Comparison of ENCODE assay signal across 1 cellular context in the genomic region with DNA sequence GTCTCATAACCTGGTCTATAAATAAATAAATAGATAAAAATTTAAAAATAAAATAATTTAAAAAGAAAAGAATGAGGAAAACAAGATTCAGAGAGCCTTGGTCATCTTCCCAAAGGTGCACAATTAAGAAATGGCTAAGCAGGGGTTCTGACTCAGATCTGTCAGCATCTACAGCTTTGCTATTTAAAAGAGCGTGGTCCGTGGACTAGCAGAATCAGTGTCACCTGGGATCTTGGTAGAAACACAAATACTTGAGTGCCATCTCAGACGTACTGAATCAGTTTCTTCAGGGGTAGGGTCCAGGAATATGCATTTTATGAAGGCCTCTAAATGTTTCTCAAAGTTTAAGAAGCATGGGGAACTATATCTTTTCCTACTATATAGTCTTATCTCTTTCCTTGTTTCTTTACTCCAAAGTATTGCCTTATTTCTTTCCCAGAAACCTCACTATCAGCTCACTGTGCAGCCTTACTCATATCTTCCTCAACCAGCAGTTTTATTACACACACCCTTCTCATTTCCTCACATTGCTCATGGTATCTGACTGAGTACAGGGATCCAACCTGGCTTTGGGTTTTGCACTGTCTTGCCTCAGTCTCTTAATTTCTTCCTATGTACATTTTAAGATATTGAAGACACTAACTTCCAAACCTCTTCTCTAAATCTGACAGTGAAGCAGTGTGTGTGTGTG.
TF ChIP-seq lines count a peak whose summit lies in the region.

No MANE protein-coding gene starts in this region.

TF ChIP-seq in K562, 482 proteins besides CTCF, POLR2A, EP300 and RAD21 (continued from another document and continues in another):
- TF ChIP-seq, protein P1, sequence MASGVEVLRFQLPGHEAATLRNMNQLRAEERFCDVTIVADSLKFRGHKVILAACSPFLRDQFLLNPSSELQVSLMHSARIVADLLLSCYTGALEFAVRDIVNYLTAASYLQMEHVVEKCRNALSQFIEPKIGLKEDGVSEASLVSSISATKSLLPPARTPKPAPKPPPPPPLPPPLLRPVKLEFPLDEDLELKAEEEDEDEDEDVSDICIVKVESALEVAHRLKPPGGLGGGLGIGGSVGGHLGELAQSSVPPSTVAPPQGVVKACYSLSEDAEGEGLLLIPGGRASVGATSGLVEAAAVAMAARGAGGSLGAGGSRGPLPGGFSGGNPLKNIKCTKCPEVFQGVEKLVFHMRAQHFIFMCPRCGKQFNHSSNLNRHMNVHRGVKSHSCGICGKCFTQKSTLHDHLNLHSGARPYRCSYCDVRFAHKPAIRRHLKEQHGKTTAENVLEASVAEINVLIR (CRISPR knock-in tag; IDR thresholded peaks at IDR 0.05): no peak
- TF ChIP-seq MECOM (CRISPR knock-in tag; IDR thresholded peaks at IDR 0.05) (no peak), TRIM24 (IDR thresholded peaks at IDR 0.05) (peak; percentile 87 to 90; a peak in 3 of 4 replicates), ZNF217 (CRISPR knock-in tag; IDR thresholded peaks at IDR 0.05) (no peak), HDAC1 (IDR thresholded peaks at IDR 0.05) (peak in 1 of 2 experiments; percentile 54; a peak in 2 of 4 replicates), BRCA1 (IDR thresholded peaks at IDR 0.05) (no peak), BRCA1 (CRISPR knock-in tag; IDR thresholded peaks at IDR 0.05) (no peak), TCF3 (CRISPR knock-in tag; IDR thresholded peaks at IDR 0.05) (peak; percentile 92), GABPB2 (CRISPR knock-in tag; conservative IDR thresholded peaks at IDR 0.05) (no peak), KAT8 (IDR thresholded peaks at IDR 0.05; ENCODE audit: low read depth) (no peak), ZC3H11A (IDR thresholded peaks at IDR 0.05; ENCODE audit: low read depth, low read length) (no peak), SREBF2 (CRISPR knock-in tag; IDR thresholded peaks at IDR 0.05) (no peak), ZNF384 (IDR thresholded peaks at IDR 0.05; ENCODE audit: low read depth, low read length) (no peak), ZNF696 (CRISPR knock-in tag; conservative IDR thresholded peaks at IDR 0.05) (no peak), ZNF311 (CRISPR knock-in tag; IDR thresholded peaks at IDR 0.05) (no peak), ZFP36 (IDR thresholded peaks at IDR 0.05; ENCODE audit: low read depth, low read length, partially characterized antibody) (no peak), ZC3H4 (CRISPR knock-in tag; IDR thresholded peaks at IDR 0.05; ENCODE audit: borderline replicate concordance) (no peak), CCNT2 (IDR thresholded peaks at IDR 0.05; ENCODE audit: borderline replicate concordance, extremely low read depth, insufficient read length, low read depth, low read length) (no peak), ZNF644 (tag; IDR thresholded peaks at IDR 0.05; ENCODE audit: low read depth) (no peak), ZNF780A (CRISPR knock-in tag; IDR thresholded peaks at IDR 0.05) (no peak), ZNF224 (CRISPR knock-in tag; IDR thresholded peaks at IDR 0.05) (no peak), ELF4 (CRISPR knock-in tag; IDR thresholded peaks at IDR 0.05) (0 out of 2 replicates have a peak, but pooled peaks have one; percentile 11), HNRNPK (IDR thresholded peaks at IDR 0.05; ENCODE audit: low read depth, low read length, poor library complexity, severe bottlenecking) (no peak), PHF8 (IDR thresholded peaks at IDR 0.05; ENCODE audit: borderline replicate concordance, low read length) (no peak), TBP (optimal IDR thresholded peaks at IDR 0.05; ENCODE audit: low read depth, low read length) (no peak), NFIX (CRISPR knock-in tag; IDR thresholded peaks at IDR 0.05; ENCODE audit: low read depth) (no peak), RBM15 (IDR thresholded peaks at IDR 0.05; ENCODE audit: insufficient read depth, low read length) (no peak), CXXC5 (CRISPR knock-in tag; IDR thresholded peaks at IDR 0.05) (0 out of 2 replicates have a peak, but pooled peaks have one; percentile 22), ZNF316 (IDR thresholded peaks at IDR 0.05) (no peak), HCFC1 (IDR thresholded peaks at IDR 0.05; ENCODE audit: low read depth, low read length) (no peak), NEUROD1 (IDR thresholded peaks at IDR 0.05; ENCODE audit: borderline replicate concordance, low read depth, low read length, partially characterized antibody) (peak; percentile 33), STAT5A (IDR thresholded peaks at IDR 0.05; ENCODE audit: borderline replicate concordance, low read length) (peak; percentile 82), RBM22 (IDR thresholded peaks at IDR 0.05; ENCODE audit: low read depth, low read length, poor library complexity, severe bottlenecking) (no peak), TFAM (CRISPR knock-in tag; conservative IDR thresholded peaks at IDR 0.05) (no peak), CREB1 (IDR thresholded peaks at IDR 0.05) (no peak), CREB1 (CRISPR knock-in tag; IDR thresholded peaks at IDR 0.05) (no peak), TAL1 (IDR thresholded peaks at IDR 0.05) (peak; percentile 88), ZNF766 (CRISPR knock-in tag; conservative IDR thresholded peaks at IDR 0.05) (no peak), TCF7 (IDR thresholded peaks at IDR 0.05; ENCODE audit: borderline replicate concordance) (no peak), ZNF121 (CRISPR knock-in tag; conservative IDR thresholded peaks at IDR 0.05) (no peak), SPI1 (IDR thresholded peaks at IDR 0.05; ENCODE audit: borderline replicate concordance, low read depth, low read length) (no peak), ELF1 (tag; IDR thresholded peaks at IDR 0.05) (no peak), MAFF (IDR thresholded peaks at IDR 0.05; ENCODE audit: low read length) (no peak), ARHGAP35 (IDR thresholded peaks at IDR 0.05; ENCODE audit: partially characterized antibody) (no peak), MTF1 (CRISPR knock-in tag; IDR thresholded peaks at IDR 0.05; ENCODE audit: borderline replicate concordance) (no peak), RBFOX2 (IDR thresholded peaks at IDR 0.05; ENCODE audit: low read depth, low read length) (0 out of 2 replicates have a peak, but pooled peaks have one; percentile 32), SNRNP70 (optimal IDR thresholded peaks at IDR 0.05; ENCODE audit: low read depth, low read length) (no peak)
- TF ChIP-seq, protein P2, sequence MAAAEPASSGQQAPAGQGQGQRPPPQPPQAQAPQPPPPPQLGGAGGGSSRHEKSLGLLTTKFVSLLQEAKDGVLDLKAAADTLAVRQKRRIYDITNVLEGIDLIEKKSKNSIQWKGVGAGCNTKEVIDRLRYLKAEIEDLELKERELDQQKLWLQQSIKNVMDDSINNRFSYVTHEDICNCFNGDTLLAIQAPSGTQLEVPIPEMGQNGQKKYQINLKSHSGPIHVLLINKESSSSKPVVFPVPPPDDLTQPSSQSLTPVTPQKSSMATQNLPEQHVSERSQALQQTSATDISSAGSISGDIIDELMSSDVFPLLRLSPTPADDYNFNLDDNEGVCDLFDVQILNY (CRISPR knock-in tag; IDR thresholded peaks at IDR 0.05): no peak
- TF ChIP-seq, protein P3, sequence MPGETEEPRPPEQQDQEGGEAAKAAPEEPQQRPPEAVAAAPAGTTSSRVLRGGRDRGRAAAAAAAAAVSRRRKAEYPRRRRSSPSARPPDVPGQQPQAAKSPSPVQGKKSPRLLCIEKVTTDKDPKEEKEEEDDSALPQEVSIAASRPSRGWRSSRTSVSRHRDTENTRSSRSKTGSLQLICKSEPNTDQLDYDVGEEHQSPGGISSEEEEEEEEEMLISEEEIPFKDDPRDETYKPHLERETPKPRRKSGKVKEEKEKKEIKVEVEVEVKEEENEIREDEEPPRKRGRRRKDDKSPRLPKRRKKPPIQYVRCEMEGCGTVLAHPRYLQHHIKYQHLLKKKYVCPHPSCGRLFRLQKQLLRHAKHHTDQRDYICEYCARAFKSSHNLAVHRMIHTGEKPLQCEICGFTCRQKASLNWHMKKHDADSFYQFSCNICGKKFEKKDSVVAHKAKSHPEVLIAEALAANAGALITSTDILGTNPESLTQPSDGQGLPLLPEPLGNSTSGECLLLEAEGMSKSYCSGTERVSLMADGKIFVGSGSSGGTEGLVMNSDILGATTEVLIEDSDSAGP (CRISPR knock-in tag; IDR thresholded peaks at IDR 0.05): no peak
- TF ChIP-seq, protein P4, sequence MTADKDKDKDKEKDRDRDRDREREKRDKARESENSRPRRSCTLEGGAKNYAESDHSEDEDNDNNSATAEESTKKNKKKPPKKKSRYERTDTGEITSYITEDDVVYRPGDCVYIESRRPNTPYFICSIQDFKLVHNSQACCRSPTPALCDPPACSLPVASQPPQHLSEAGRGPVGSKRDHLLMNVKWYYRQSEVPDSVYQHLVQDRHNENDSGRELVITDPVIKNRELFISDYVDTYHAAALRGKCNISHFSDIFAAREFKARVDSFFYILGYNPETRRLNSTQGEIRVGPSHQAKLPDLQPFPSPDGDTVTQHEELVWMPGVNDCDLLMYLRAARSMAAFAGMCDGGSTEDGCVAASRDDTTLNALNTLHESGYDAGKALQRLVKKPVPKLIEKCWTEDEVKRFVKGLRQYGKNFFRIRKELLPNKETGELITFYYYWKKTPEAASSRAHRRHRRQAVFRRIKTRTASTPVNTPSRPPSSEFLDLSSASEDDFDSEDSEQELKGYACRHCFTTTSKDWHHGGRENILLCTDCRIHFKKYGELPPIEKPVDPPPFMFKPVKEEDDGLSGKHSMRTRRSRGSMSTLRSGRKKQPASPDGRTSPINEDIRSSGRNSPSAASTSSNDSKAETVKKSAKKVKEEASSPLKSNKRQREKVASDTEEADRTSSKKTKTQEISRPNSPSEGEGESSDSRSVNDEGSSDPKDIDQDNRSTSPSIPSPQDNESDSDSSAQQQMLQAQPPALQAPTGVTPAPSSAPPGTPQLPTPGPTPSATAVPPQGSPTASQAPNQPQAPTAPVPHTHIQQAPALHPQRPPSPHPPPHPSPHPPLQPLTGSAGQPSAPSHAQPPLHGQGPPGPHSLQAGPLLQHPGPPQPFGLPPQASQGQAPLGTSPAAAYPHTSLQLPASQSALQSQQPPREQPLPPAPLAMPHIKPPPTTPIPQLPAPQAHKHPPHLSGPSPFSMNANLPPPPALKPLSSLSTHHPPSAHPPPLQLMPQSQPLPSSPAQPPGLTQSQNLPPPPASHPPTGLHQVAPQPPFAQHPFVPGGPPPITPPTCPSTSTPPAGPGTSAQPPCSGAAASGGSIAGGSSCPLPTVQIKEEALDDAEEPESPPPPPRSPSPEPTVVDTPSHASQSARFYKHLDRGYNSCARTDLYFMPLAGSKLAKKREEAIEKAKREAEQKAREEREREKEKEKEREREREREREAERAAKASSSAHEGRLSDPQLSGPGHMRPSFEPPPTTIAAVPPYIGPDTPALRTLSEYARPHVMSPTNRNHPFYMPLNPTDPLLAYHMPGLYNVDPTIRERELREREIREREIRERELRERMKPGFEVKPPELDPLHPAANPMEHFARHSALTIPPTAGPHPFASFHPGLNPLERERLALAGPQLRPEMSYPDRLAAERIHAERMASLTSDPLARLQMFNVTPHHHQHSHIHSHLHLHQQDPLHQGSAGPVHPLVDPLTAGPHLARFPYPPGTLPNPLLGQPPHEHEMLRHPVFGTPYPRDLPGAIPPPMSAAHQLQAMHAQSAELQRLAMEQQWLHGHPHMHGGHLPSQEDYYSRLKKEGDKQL (CRISPR knock-in tag; IDR thresholded peaks at IDR 0.05; ENCODE audit: borderline replicate concordance): no peak
- TF ChIP-seq, protein P5, sequence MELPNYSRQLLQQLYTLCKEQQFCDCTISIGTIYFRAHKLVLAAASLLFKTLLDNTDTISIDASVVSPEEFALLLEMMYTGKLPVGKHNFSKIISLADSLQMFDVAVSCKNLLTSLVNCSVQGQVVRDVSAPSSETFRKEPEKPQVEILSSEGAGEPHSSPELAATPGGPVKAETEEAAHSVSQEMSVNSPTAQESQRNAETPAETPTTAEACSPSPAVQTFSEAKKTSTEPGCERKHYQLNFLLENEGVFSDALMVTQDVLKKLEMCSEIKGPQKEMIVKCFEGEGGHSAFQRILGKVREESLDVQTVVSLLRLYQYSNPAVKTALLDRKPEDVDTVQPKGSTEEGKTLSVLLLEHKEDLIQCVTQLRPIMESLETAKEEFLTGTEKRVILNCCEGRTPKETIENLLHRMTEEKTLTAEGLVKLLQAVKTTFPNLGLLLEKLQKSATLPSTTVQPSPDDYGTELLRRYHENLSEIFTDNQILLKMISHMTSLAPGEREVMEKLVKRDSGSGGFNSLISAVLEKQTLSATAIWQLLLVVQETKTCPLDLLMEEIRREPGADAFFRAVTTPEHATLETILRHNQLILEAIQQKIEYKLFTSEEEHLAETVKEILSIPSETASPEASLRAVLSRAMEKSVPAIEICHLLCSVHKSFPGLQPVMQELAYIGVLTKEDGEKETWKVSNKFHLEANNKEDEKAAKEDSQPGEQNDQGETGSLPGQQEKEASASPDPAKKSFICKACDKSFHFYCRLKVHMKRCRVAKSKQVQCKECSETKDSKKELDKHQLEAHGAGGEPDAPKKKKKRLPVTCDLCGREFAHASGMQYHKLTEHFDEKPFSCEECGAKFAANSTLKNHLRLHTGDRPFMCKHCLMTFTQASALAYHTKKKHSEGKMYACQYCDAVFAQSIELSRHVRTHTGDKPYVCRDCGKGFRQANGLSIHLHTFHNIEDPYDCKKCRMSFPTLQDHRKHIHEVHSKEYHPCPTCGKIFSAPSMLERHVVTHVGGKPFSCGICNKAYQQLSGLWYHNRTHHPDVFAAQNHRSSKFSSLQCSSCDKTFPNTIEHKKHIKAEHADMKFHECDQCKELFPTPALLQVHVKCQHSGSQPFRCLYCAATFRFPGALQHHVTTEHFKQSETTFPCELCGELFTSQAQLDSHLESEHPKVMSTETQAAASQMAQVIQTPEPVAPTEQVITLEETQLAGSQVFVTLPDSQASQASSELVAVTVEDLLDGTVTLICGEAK (IDR thresholded peaks at IDR 0.05): no peak
- TF ChIP-seq, protein P5 (CRISPR knock-in tag; IDR thresholded peaks at IDR 0.05): no peak
